8 cellular contexts compared by ENCODE assay signal in the genomic region with DNA sequence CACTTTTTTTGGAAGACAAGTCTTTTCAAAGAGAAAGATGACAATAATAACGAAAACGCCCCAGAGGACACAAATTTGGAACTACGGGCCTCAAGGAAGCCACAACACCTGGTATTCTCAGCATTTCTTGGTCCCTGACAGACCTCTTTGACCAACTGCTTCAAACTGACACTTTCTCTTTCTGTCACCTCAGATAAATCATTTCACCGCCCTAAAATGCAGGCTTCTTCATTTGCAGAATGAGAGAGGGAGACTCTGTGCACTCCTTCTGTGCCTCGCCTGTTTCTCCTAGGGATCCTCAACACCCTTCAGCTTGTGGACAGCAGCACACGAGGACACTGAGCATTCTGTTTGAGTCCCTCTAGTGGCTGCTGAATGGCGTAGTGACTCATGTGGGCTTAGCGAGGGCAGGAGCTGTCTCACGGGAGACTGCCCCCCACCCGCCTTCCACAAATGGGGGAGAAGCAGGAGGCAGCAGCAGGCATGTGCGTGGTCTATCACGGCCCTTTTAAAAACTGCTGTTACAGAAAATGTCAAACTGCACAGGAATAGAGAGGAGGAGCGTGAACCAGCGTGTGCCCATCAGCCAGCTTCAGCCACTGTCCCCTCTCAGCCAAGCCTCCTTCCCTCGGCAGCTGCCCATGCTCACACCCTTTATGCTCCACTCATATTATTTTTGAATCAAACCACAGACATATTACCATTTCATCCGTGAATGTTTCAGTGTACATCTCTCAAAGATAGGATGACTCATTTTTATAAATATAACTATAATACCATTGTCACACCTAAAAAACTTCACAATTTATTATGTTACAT. TPM values are rescaled to one million over a fixed set of nuclear protein-coding genes. Genes with fewer than 3 reads are reported as not detected.
A peak's percentile ranks its signal among the peaks of the same experiment; 100 is the strongest.
DNase-seq lines count a peak whose midpoint lies in the region; ATAC-seq and TF ChIP-seq lines count a peak whose summit lies in the region.

No MANE protein-coding gene starts in this region.

- no peaks in the 10 kb centered on the region; the same call in 1 of the 2 replicates for H3K27me3 Mint-ChIP-seq in WTC11 (ENCODE audit: low read depth)

- peak; percentile 29 for ATAC-seq in GM21367 (IDR thresholded peaks at IDR 0.05; ENCODE audit: unreplicated experiment)
- ATAC-seq in HG03469 (IDR thresholded peaks at IDR 0.05; ENCODE audit: unreplicated experiment), result peak; percentile 31
- peak; percentile 89 for ATAC-seq in WTC11

- CTCF ChIA-PET in WTC11 (lab: Charles Lee), result interaction anchor here (0.6 to 2.5 kb wide), 36 partner anchors 8 to 1168 kb away, joined by 3 to 43 read pairs (median 4); a partner anchor contains a TSS

- no peak overlapping the region for H3K27ac Mint-ChIP-seq in WTC11

- peak; percentile 22; the same call in 1 of the 2 replicates for TF ChIP-seq CTCF in WTC11 (IDR thresholded peaks at IDR 0.05)

- no peak overlapping the region for H3K4me3 ChIP-seq in effector memory CD4-positive, alpha-beta T cell (ENCODE audit: insufficient read depth, low read depth, low read length, poor library complexity, severe bottlenecking)

- no peaks in the 10 kb centered on the region for H3K36me3 Mint-ChIP-seq in WTC11

- no peak overlapping the region for H3K4me3 Mint-ChIP-seq in WTC11

- H3K4me1 Mint-ChIP-seq in WTC11, result peaks cover 7% of the 10 kb centered on the region

- POLR2A ChIA-PET in WTC11 (lab: Charles Lee), result interaction anchor here (0.7 to 1.1 kb wide), 2 partner anchors 10 to 118 kb away, joined by 3 to 4 read pairs; no protein-coding TSS in a partner anchor

- no peaks in the 10 kb centered on the region for H3K27me3 ChIP-seq in effector memory CD4-positive, alpha-beta T cell (replicated peaks; ENCODE audit: control insufficient read depth, insufficient read depth, low read length, poor library complexity, severe bottlenecking)

- no peaks in the 10 kb centered on the region for H3K36me3 ChIP-seq in effector memory CD4-positive, alpha-beta T cell (ENCODE audit: control insufficient read depth, insufficient read depth, low read length)

- no peak overlapping the region for H3K27ac ChIP-seq in effector memory CD4-positive, alpha-beta T cell (ENCODE audit: insufficient read depth, low read length, poor library complexity, severe bottlenecking)

- DNase-seq in DMS53 (lab: John Stamatoyannopoulos, UW) (peak; percentile 64), DMS53 treated with DMSO at 0.1 percent for 48 hours (lab: John Stamatoyannopoulos, UW; ENCODE audit: unreplicated experiment) (no peak), WTC11 (ENCODE audit: low spot score) (peak; percentile 53), iris pigment epithelial cell (ENCODE audit: low read depth) (peak; percentile 68), NCI-H1092 treated with DMSO at 0.1 percent for 48 hours (lab: John Stamatoyannopoulos, UW) (no peak)
- DNase-seq in effector memory CD4-positive, alpha-beta T cell, result no peak

- H3K9me3 Mint-ChIP-seq in WTC11, result no peaks in the 10 kb centered on the region

- no peaks in the 10 kb centered on the region for H3K4me1 ChIP-seq in effector memory CD4-positive, alpha-beta T cell (ENCODE audit: control insufficient read depth, insufficient read depth, low read length, poor library complexity, severe bottlenecking)

- H3K9me3 ChIP-seq in effector memory CD4-positive, alpha-beta T cell (ENCODE audit: control insufficient read depth, low read length), result no peaks in the 10 kb centered on the region

TF ChIP-seq in WTC11, 78 proteins besides CTCF, POLR2A, EP300 and RAD21 (continues in another document):
- TF ChIP-seq, protein P1, sequence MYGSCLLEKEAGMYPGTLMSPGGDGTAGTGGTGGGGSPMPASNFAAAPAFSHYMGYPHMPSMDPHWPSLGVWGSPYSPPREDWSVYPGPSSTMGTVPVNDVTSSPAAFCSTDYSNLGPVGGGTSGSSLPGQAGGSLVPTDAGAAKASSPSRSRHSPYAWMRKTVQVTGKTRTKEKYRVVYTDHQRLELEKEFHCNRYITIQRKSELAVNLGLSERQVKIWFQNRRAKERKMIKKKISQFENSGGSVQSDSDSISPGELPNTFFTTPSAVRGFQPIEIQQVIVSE (CRISPR knock-in tag; IDR thresholded peaks at IDR 0.05; ENCODE audit: borderline replicate concordance), result no peak
- TF ChIP-seq, protein P2, sequence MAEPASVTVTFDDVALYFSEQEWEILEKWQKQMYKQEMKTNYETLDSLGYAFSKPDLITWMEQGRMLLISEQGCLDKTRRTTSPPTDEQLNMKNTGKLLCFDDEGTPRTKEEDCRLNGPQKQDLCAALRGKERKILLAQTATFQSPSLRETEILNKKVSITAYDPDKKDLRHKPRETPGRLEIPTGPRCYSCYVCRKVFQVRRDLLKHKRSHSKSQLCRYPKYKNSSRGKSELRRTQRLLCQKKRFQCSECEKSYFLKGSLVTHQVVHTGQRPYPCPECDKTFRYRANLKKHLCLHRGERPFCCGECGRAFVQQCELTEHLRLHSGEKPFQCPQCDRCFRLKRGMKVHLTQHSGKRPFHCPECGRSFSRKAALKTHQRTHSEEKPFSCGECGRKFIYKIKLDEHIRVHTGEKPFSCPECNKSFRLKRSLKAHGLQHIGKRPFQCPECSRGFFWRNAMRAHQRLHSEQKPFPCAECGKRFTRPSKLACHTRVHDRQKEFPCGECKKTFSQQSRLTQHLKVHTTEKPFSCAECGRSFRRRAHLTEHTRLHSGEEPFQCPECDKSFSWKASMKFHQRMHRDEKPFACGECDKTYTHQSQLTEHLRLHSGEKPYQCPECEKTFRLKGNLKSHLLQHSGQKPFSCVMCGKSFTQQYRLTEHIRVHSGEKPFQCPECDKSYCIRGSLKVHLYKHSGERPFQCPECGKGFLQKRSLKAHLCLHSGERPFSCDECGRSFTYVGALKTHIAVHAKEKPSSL (CRISPR knock-in tag; conservative IDR thresholded peaks at IDR 0.05), result no peak
- TF ChIP-seq, protein P3, sequence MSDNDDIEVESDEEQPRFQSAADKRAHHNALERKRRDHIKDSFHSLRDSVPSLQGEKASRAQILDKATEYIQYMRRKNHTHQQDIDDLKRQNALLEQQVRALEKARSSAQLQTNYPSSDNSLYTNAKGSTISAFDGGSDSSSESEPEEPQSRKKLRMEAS (CRISPR knock-in tag; IDR thresholded peaks at IDR 0.05), result peak; percentile 74
- TF ChIP-seq GABPB1 (CRISPR knock-in tag; IDR thresholded peaks at IDR 0.05), result no peak
- no peak for TF ChIP-seq SP1 (CRISPR knock-in tag; conservative IDR thresholded peaks at IDR 0.05)
- TF ChIP-seq TEAD1 (CRISPR knock-in tag; IDR thresholded peaks at IDR 0.05), result no peak
- TF ChIP-seq, protein P4, sequence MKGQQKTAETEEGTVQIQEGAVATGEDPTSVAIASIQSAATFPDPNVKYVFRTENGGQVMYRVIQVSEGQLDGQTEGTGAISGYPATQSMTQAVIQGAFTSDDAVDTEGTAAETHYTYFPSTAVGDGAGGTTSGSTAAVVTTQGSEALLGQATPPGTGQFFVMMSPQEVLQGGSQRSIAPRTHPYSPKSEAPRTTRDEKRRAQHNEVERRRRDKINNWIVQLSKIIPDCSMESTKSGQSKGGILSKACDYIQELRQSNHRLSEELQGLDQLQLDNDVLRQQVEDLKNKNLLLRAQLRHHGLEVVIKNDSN (CRISPR knock-in tag; IDR thresholded peaks at IDR 0.05), result 0 out of 2 replicates have a peak, but pooled peaks have one; percentile 13
- TF ChIP-seq, protein P5, sequence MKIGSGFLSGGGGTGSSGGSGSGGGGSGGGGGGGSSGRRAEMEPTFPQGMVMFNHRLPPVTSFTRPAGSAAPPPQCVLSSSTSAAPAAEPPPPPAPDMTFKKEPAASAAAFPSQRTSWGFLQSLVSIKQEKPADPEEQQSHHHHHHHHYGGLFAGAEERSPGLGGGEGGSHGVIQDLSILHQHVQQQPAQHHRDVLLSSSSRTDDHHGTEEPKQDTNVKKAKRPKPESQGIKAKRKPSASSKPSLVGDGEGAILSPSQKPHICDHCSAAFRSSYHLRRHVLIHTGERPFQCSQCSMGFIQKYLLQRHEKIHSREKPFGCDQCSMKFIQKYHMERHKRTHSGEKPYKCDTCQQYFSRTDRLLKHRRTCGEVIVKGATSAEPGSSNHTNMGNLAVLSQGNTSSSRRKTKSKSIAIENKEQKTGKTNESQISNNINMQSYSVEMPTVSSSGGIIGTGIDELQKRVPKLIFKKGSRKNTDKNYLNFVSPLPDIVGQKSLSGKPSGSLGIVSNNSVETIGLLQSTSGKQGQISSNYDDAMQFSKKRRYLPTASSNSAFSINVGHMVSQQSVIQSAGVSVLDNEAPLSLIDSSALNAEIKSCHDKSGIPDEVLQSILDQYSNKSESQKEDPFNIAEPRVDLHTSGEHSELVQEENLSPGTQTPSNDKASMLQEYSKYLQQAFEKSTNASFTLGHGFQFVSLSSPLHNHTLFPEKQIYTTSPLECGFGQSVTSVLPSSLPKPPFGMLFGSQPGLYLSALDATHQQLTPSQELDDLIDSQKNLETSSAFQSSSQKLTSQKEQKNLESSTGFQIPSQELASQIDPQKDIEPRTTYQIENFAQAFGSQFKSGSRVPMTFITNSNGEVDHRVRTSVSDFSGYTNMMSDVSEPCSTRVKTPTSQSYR (CRISPR knock-in tag; IDR thresholded peaks at IDR 0.05), result 0 out of 2 replicates have a peak, but pooled peaks have one; percentile 21
- TF ChIP-seq KAT7 (CRISPR knock-in tag; IDR thresholded peaks at IDR 0.05; ENCODE audit: borderline replicate concordance), result no peak
- no peak for TF ChIP-seq ZNF671 (CRISPR knock-in tag; IDR thresholded peaks at IDR 0.05)
- no peak for TF ChIP-seq GTF2I (CRISPR knock-in tag; conservative IDR thresholded peaks at IDR 0.05)

RNA-seq across cellular contexts. Expression of a gene that starts 41.4 kb away (rescaled TPM):
- total RNA-seq in WTC11 (2021), result 4.8 to 5.8 TPM (median 5.2 TPM) in 3 replicates

Comparison
In these comparisons a context has a peak if more than half of its experiments do, and no peak if none do; other contexts are left out.
1. DNase-seq: peak in DMS53 (single experiment), WTC11 (single experiment) and iris pigment epithelial cell (single experiment); none in DMS53 treated with DMSO at 0.1 percent for 48 hours (single experiment), effector memory CD4-positive, alpha-beta T cell (0 of 3) and NCI-H1092 treated with DMSO at 0.1 percent for 48 hours (single experiment).
2. ATAC-seq: peak in every context shown above with its lines; median percentile 89 in WTC11; 31 in HG03469; 29 in GM21367.